ENCODE assay signal across 8 cellular contexts in the genomic region with DNA sequence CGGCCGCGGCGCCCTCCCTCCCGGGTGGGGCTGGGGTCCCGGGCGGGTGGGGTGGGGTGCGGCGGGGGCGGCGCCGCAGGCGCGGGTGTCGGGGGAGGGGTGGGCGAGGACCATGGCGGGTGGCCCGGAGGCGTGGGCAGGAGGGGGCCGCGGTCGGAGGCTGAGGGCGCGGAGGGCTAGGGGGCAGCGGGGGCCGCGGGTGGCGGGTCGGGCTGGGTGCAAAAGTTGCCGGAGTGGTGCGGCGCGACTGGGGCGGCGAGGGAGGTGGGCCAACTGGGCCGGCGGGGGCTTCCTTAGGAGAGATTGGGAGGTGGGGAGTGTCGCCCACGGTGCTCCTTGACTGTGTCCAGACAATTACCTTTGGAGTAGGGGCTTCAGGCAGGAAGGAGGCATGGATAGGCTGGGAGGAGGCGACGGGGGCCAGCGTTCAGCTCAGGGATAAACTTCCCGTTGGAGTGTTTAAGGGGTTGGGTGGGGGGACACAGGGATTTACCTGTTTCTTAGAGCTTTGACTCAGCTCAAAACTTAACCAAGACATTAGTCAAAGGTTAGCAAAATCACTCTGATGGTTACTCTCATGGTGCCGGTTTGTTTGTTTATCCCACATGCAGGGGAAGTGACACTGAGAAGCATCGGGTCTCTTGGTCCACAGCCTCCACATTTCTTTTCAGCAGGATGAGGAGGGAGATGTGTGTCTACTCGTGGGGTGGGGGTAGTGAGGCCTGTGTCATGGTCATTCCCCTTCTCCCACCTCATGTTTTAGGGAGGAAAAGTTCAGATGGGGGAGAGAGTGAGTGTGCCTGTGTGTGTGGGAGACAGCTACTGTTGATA. TPM values are rescaled to one million over a fixed set of nuclear protein-coding genes. Genes with fewer than 3 reads are reported as not detected.
A peak's percentile ranks its signal among the peaks of the same experiment; 100 is the strongest.
DNase-seq lines count a peak whose midpoint lies in the region; ATAC-seq and TF ChIP-seq lines count a peak whose summit lies in the region.

No MANE protein-coding gene starts in this region.

- in situ Hi-C loops in GM13977 (cut with MboI; ENCODE audit: low pct_unique_long_range_greater_than_20kb, low sequenced_read_pairs, unreplicated experiment), result no loop called here

- no peaks in the 10 kb centered on the region for H3K9me3 ChIP-seq in esophagus muscularis mucosa
- no peaks in the 10 kb centered on the region for H3K9me3 ChIP-seq in stomach smooth muscle (ENCODE audit: control insufficient read depth in 2 of 2, low read length in 2 of 2)

- H3K27me3 ChIP-seq in esophagus muscularis mucosa (no peaks in the 10 kb centered on the region), stomach smooth muscle (ENCODE audit: control insufficient read depth in 1 of 2, insufficient read depth in 2 of 2, low read length in 2 of 2) (no peaks in the 10 kb centered on the region)

- DNase-seq in GM13977 (ENCODE audit: low spot score), result peak; percentile 66
- DNase-seq in NCI-H345 (lab: John Stamatoyannopoulos, UW), result peak; percentile 29
- DNase-seq in activated CD8-positive, alpha-beta memory T cell treated with anti-CD3 and anti-CD28 coated beads, Interleukin-2, amount 50 U/mL, for 48 hours, result peak; percentile 78
- no peak for DNase-seq in esophagus muscularis mucosa (ENCODE audit: extremely low spot score)
- peak; percentile 30 for DNase-seq in myocyte (ENCODE audit: low read depth)
- DNase-seq in NCI-H1092 treated with DMSO at 0.1 percent for 48 hours (lab: John Stamatoyannopoulos, UW), result no peak

- H3K36me3 ChIP-seq in esophagus muscularis mucosa, result no peaks in the 10 kb centered on the region
- H3K36me3 ChIP-seq in stomach smooth muscle (ENCODE audit: control insufficient read depth in 2 of 2, insufficient read depth in 2 of 2, low read length in 2 of 2), result no peaks in the 10 kb centered on the region

- H3K4me3 ChIP-seq in esophagus muscularis mucosa, result peak overlapping the region; percentile 90 to 96 (median 94)
- H3K4me3 ChIP-seq in stomach smooth muscle (ENCODE audit: low read length in 2 of 2), result peak overlapping the region; percentile 72 to 84

- intact Hi-C loops in esophagus muscularis mucosa (cut with DNase I), result loop anchor here (2.0 to 5.0 kb wide), 2 partner anchors 90 to 94 kb away; a partner anchor contains a TSS

- peak overlapping the region; percentile 78 to 80 for H3K9ac ChIP-seq in stomach smooth muscle (ENCODE audit: low read length in 2 of 2)

- no peak for TF ChIP-seq EP300 in esophagus muscularis mucosa (IDR thresholded peaks at IDR 0.05)

- peak overlapping the region; percentile 94 to 98 (median 96) for H3K27ac ChIP-seq in esophagus muscularis mucosa (replicated peaks in 1 of 4)
- no peak overlapping the region for H3K27ac ChIP-seq in stomach smooth muscle (ENCODE audit: low read length)

- ATAC-seq in HG02588 (IDR thresholded peaks at IDR 0.05; ENCODE audit: unreplicated experiment), result peak; percentile 26

- peaks cover 7 to 48% (median 36%) of the 10 kb centered on the region in 4 donors for H3K4me1 ChIP-seq in esophagus muscularis mucosa
- H3K4me1 ChIP-seq in stomach smooth muscle (ENCODE audit: control insufficient read depth, insufficient read depth, low read length), result peaks cover 6% of the 10 kb centered on the region

- WGBS in esophagus muscularis mucosa, result 0% methylated on average over 7 of the region's 46 CpGs

- TF ChIP-seq POLR2A in esophagus muscularis mucosa (IDR thresholded peaks at IDR 0.05; ENCODE audit: low read depth), result no peak

- TF ChIP-seq CTCF in GM13977 (IDR thresholded peaks at IDR 0.05; ENCODE audit: extremely low read depth, insufficient read depth, missing control alignments) (no peak), esophagus muscularis mucosa (IDR thresholded peaks at IDR 0.05) (no peak)

RNA-seq across cellular contexts. Expression of a gene that starts 0.9 kb away (rescaled TPM):
- total RNA-seq in esophagus muscularis mucosa, result 10 to 100 TPM; 31.2 to 53.7 (median 53.1) TPM
- 33.0 and 38.9 TPM in 2 replicates for total RNA-seq in myocyte
- 12.6 TPM for polyA plus RNA-seq in myocyte (2012)

Comparison
In these comparisons a context has a peak if more than half of its experiments do, and no peak if none do; other contexts are left out.
1. DNase-seq: peak in GM13977 (single experiment), NCI-H345 (single experiment), activated CD8-positive, alpha-beta memory T cell treated with anti-CD3 and anti-CD28 coated beads, Interleukin-2, amount 50 U/mL, for 48 hours (single experiment) and myocyte (single experiment); none in esophagus muscularis mucosa (single experiment) and NCI-H1092 treated with DMSO at 0.1 percent for 48 hours (single experiment).